12 cellular contexts compared by ENCODE assay signal in the genomic region with DNA sequence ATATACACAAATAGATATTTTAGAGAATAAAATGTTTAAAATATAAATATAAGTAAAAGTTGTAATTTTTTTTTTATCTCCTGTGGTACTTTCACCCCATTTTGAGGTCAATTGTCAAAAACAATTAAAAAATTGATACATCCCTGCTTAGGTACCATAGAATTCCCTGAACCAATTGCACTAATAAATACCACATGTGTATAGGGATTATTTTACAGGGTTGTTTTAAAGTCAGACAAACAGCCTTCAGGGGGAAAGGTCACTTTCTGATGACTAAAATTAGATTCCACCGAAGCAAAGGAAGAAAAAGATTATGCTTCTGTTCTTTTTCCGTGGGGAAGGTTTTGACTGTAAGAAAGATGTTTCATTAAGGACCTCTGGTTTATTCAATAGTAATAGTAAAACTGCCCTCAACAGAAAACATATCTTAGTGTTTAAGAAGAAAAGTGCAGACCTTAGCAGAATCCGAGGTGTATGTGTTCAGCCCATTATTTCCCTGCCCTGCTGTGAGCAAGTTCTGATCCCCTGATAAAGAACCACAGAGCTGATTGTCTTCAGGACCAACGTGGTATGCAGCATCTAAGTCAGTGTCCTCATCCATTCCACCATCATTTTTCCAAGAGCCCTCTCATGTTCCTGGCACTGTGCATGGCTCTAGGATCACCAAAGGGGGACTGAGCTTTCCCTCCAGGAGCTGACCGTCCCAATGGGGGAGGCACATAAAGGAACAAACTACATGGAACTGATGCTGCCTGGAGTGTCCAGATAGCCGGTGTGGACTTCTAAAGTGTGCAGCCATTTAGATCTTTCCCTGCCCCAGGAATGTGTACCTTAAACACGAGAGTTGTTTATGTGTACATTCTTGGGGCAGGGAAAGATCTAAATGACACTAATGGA. TPM values are rescaled to one million over a fixed set of nuclear protein-coding genes. Genes with fewer than 3 reads are reported as not detected.
DNase-seq lines count a peak whose midpoint lies in the region; ATAC-seq and TF ChIP-seq lines count a peak whose summit lies in the region.
"Had no signal": no experiment of that assay in that cellular context is flagged by ENCODE, and none has a peak within 500 bp of the region (broad histone marks: within the 10 kb centered on the region; RNA-seq: fewer than 3 reads in every experiment).

No MANE protein-coding gene starts in this region.

- peaks cover 6% of the 10 kb centered on the region for H3K4me1 Mint-ChIP-seq in activated T-helper 2 cell treated with anti-CD3 and anti-CD28 coated beads, Interferon-gamma antibody, Interleukin-2, Interleukin-4, amounts not matched to agents 10 μg/mL and 5 μg/mL and 100 μg/mL, durations not matched to agents 14 hours and 24 hours and 36 hours (ENCODE audit: low read depth)
- H3K4me1 Mint-ChIP-seq: activated T-helper 17 cell treated with anti-CD3 and anti-CD28 coated beads, Interleukin-2, amount 50 U/mL, for 72 hours had no signal

- no peaks in the 10 kb centered on the region for H3K36me3 Mint-ChIP-seq in activated T-helper 2 cell treated with anti-CD3 and anti-CD28 coated beads, Interferon-gamma antibody, Interleukin-2, Interleukin-4, amounts not matched to agents 10 μg/mL and 5 μg/mL and 100 μg/mL, durations not matched to agents 14 hours and 24 hours and 36 hours (ENCODE audit: low read depth)

- no peak for DNase-seq in stomach
- no peak for DNase-seq in epidermal melanocyte (ENCODE audit: insufficient read length, low spot score)
- DNase-seq in activated T-helper 2 cell treated with anti-CD3 and anti-CD28 coated beads, Interferon-gamma antibody, Interleukin-2, Interleukin-4, amounts not matched to agents 10 μg/mL and 5 μg/mL and 100 μg/mL, durations not matched to agents 14 hours and 24 hours and 36 hours (ENCODE audit: low spot score), result no peak
- DNase-seq: Calu3, MM.1S, small intestine had no signal

- CTCF ChIA-PET in HEK293 (lab: Yijun Ruan, JAX), result interaction anchor here (1.9 kb wide), 1 partner anchor 27 kb away, joined by 6 read pairs; no protein-coding TSS in a partner anchor

- H3K27me3 ChIP-seq in layer of hippocampus (ENCODE audit: control insufficient read depth, insufficient read depth, low read length) (no peaks in the 10 kb centered on the region), stomach (no peaks in the 10 kb centered on the region)

- H3K4me3 ChIP-seq in HEK293 (ENCODE audit: low read depth, low read length), result no peak overlapping the region
- peak overlapping the region in 1 of 4 donors; percentile 3 for H3K4me3 ChIP-seq in stomach

- no peak for TF ChIP-seq POLR2A in stomach (IDR thresholded peaks at IDR 0.05)

- H3K4me3 Mint-ChIP-seq in activated T-helper 2 cell treated with anti-CD3 and anti-CD28 coated beads, Interferon-gamma antibody, Interleukin-2, Interleukin-4, amounts not matched to agents 10 μg/mL and 5 μg/mL and 100 μg/mL, durations not matched to agents 14 hours and 24 hours and 36 hours (ENCODE audit: low read depth), result no peak overlapping the region
- H3K4me3 Mint-ChIP-seq: activated T-helper 17 cell treated with anti-CD3 and anti-CD28 coated beads, Interleukin-2, amount 50 U/mL, for 72 hours had no signal

- TF ChIP-seq EP300 in stomach (IDR thresholded peaks at IDR 0.05), result no peak

- POLR2A ChIA-PET in HEK293 (lab: Yijun Ruan, JAX), result no interaction called here

- H3K27ac Mint-ChIP-seq in activated T-helper 2 cell treated with anti-CD3 and anti-CD28 coated beads, Interferon-gamma antibody, Interleukin-2, Interleukin-4, amounts not matched to agents 10 μg/mL and 5 μg/mL and 100 μg/mL, durations not matched to agents 14 hours and 24 hours and 36 hours, result no peak overlapping the region
- H3K27ac Mint-ChIP-seq: activated T-helper 17 cell treated with anti-CD3 and anti-CD28 coated beads, Interleukin-2, amount 50 U/mL, for 72 hours had no signal

- H3K36me3 ChIP-seq in HEK293 (ENCODE audit: control insufficient read depth in 2 of 2, insufficient read depth in 1 of 2, low read length in 2 of 2), result no peaks in the 10 kb centered on the region
- no peaks in the 10 kb centered on the region for H3K36me3 ChIP-seq in stomach

- no peak for ATAC-seq in GM19035 (IDR thresholded peaks at IDR 0.05; ENCODE audit: unreplicated experiment)
- ATAC-seq: activated CD4-positive, CD25-positive, alpha-beta regulatory T cell treated with anti-CD3 and anti-CD28 coated beads, Interleukin-2, amount 50 U/mL, for 24 hours; activated T-helper 17 cell treated with anti-CD3 and anti-CD28 coated beads, Interleukin-2, amount 50 U/mL, for 72 hours had no signal

- peaks cover 36% of the 10 kb centered on the region for H3K27me3 Mint-ChIP-seq in activated T-helper 2 cell treated with anti-CD3 and anti-CD28 coated beads, Interferon-gamma antibody, Interleukin-2, Interleukin-4, amounts not matched to agents 10 μg/mL and 5 μg/mL and 100 μg/mL, durations not matched to agents 14 hours and 24 hours and 36 hours (ENCODE audit: low read depth)

- H3K4me1 ChIP-seq in HEK293 (ENCODE audit: control insufficient read depth, insufficient read depth, low read length), result peaks cover 30% of the 10 kb centered on the region
- H3K4me1 ChIP-seq in stomach, result peaks cover 10 to 76% (median 44%) of the 10 kb centered on the region in 4 donors

- H3K9me3 ChIP-seq in HEK293 (ENCODE audit: control insufficient read depth, insufficient read depth, low read depth, low read length) (no peaks in the 10 kb centered on the region), stomach (no peaks in the 10 kb centered on the region)

- H3K27ac ChIP-seq in HEK293 (ENCODE audit: extremely low read depth, low read depth, low read length) (no peak overlapping the region; the same call in 1 of the 2 replicates), angular gyrus (ENCODE audit: low read depth, low read length) (peak overlapping the region; percentile 88), layer of hippocampus (ENCODE audit: low read depth, low read length) (peak overlapping the region; percentile 43), stomach (peak overlapping the region; percentile 30 to 85 (median 51))

- H3K9me3 Mint-ChIP-seq in activated T-helper 2 cell treated with anti-CD3 and anti-CD28 coated beads, Interferon-gamma antibody, Interleukin-2, Interleukin-4, amounts not matched to agents 10 μg/mL and 5 μg/mL and 100 μg/mL, durations not matched to agents 14 hours and 24 hours and 36 hours, result no peaks in the 10 kb centered on the region
- H3K9me3 Mint-ChIP-seq: activated T-helper 17 cell treated with anti-CD3 and anti-CD28 coated beads, Interleukin-2, amount 50 U/mL, for 72 hours had no signal

- 50 to 67% (median 56%) methylated on average over 7 of the region's 7 CpGs for WGBS in stomach, 5 donors

- TF ChIP-seq CTCF in HEK293 (tag by site-specific recombination; IDR thresholded peaks at IDR 0.05) (no peak), stomach (IDR thresholded peaks at IDR 0.05) (no peak)

- intact Hi-C loops in stomach (cut with DNase I; ENCODE audit: low total_unique reads), result no loop called here
- intact Hi-C loops in activated T-helper 2 cell treated with anti-CD3 and anti-CD28 coated beads, Interferon-gamma antibody, Interleukin-2, Interleukin-4, amounts not matched to agents 10 μg/mL and 5 μg/mL and 100 μg/mL, durations not matched to agents 14 hours and 24 hours and 36 hours (cut with micrococcal nuclease), result no loop called here

TF ChIP-seq in HEK293, 187 proteins besides CTCF, POLR2A, EP300 and RAD21 (continues in another document):
- TF ChIP-seq, protein P1, sequence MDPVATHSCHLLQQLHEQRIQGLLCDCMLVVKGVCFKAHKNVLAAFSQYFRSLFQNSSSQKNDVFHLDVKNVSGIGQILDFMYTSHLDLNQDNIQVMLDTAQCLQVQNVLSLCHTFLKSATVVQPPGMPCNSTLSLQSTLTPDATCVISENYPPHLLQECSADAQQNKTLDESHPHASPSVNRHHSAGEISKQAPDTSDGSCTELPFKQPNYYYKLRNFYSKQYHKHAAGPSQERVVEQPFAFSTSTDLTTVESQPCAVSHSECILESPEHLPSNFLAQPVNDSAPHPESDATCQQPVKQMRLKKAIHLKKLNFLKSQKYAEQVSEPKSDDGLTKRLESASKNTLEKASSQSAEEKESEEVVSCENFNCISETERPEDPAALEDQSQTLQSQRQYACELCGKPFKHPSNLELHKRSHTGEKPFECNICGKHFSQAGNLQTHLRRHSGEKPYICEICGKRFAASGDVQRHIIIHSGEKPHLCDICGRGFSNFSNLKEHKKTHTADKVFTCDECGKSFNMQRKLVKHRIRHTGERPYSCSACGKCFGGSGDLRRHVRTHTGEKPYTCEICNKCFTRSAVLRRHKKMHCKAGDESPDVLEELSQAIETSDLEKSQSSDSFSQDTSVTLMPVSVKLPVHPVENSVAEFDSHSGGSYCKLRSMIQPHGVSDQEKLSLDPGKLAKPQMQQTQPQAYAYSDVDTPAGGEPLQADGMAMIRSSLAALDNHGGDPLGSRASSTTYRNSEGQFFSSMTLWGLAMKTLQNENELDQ (tag by site-specific recombination; IDR thresholded peaks at IDR 0.05; ENCODE audit: low read depth), result no peak
- TF ChIP-seq ZNF501 (tag by site-specific recombination; IDR thresholded peaks at IDR 0.05) (no peak), PRDM6 (tag by site-specific recombination; IDR thresholded peaks at IDR 0.05) (peak; percentile 10; the same call in 1 of the 2 replicates)

RNA-seq across cellular contexts. Expression of gene SCHIP1, which starts 16.2 kb away (rescaled TPM):
- total RNA-seq in stomach, result 10 to 100 TPM in 2 of 5 donors, 1 to 10 TPM in 1, not detected in 2; 7.1 to 21.0 (median 18.7) TPM
- polyA plus RNA-seq in stomach, result 1 to 10 TPM; 1.2 to 8.9 (median 1.7) TPM
- total RNA-seq in activated T-helper 2 cell treated with anti-CD3 and anti-CD28 coated beads, Interferon-gamma antibody, Interleukin-2, Interleukin-4, amounts not matched to agents 10 μg/mL and 5 μg/mL and 100 μg/mL, durations not matched to agents 14 hours and 24 hours and 36 hours, result 0.21 and 0.23 TPM in 2 replicates
- total RNA-seq: activated T-helper 17 cell treated with anti-CD3 and anti-CD28 coated beads, Interleukin-2, amount 50 U/mL, for 72 hours had no signal
